Comparison of ENCODE assay signal across 1 cellular context in genomic region chr4:111871802-111872201, GRCh38.
TF ChIP-seq lines count a peak whose summit lies in the region.

No MANE protein-coding gene starts in this region.

TF ChIP-seq in WTC11, 78 proteins besides CTCF, POLR2A, EP300 and RAD21 (continued from another document):
- TF ChIP-seq AFF4 (CRISPR knock-in tag; IDR thresholded peaks at IDR 0.05; ENCODE audit: borderline replicate concordance) (no peak), OVOL2 (CRISPR knock-in tag; IDR thresholded peaks at IDR 0.05; ENCODE audit: borderline replicate concordance) (no peak), TEAD1 (CRISPR knock-in tag; IDR thresholded peaks at IDR 0.05) (no peak), NR3C1 (CRISPR knock-in tag; conservative IDR thresholded peaks at IDR 0.05; ENCODE audit: low read depth) (no peak), SP1 (CRISPR knock-in tag; conservative IDR thresholded peaks at IDR 0.05) (no peak), MAX (CRISPR knock-in tag; IDR thresholded peaks at IDR 0.05) (no peak), SMAD4 (CRISPR knock-in tag; IDR thresholded peaks at IDR 0.05) (no peak), CBFB (CRISPR knock-in tag; IDR thresholded peaks at IDR 0.05; ENCODE audit: low read depth) (no peak), KAT7 (CRISPR knock-in tag; IDR thresholded peaks at IDR 0.05; ENCODE audit: borderline replicate concordance) (no peak), ZNF263 (CRISPR knock-in tag; IDR thresholded peaks at IDR 0.05; ENCODE audit: low read depth) (no peak)
